In the genomic region with DNA sequence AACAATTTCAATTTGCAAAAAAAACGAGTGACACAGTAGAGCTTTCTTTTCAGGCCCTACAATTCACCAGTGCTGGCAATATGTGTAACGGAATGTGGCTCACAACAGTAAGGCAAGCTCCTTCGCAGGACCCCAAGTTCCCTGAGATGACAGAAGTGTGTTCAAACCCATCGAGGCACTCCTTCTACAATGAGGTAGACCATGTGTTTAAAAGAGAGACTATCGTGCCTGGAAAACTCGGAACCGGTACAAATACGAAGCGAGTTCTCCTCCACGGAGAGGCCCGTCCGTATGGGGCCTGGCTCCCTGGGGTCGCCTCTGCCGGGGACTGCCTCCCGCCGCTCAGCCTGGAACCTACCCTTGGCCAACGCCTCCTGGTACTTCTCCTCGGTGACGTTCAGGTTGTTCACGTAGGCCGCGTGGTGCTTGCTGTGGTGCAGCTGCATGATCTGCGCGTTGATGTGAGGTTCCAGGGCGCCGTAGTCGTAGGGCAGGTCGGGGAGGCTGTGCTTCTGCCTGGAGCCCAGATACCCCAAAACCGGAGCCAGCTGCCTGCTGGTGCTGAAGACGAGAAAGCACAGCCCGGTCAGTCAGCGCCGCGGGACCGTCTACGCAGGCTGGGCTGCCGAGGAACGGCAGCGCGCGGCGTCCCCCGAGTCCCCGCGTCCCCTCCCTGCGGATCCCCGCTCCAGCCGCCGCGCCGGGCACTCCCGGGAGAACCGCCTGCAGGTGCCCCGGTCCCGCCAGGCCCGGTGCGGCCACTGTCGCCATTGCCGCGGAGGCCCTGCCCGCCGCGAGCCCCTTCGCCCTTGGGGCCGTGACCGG, we compare ENCODE assay signal across 8 cellular contexts. TPM values are rescaled to one million over a fixed set of nuclear protein-coding genes. Genes with fewer than 3 reads are reported as not detected.
DNase-seq lines count a peak whose midpoint lies in the region; ATAC-seq and TF ChIP-seq lines count a peak whose summit lies in the region.

No MANE protein-coding gene starts in this region.

- TF ChIP-seq EP300 in Ishikawa (IDR thresholded peaks at IDR 0.05; ENCODE audit: borderline replicate concordance) = no peak

- ATAC-seq in GM21717 (IDR thresholded peaks at IDR 0.05; ENCODE audit: unreplicated experiment) = peak; percentile 41
- peak; percentile 49 for ATAC-seq in sciatic nerve

- TF ChIP-seq RAD21 in Ishikawa (IDR thresholded peaks at IDR 0.05; ENCODE audit: low read depth) = no peak

- DNase-seq in Daoy (ENCODE audit: low read depth) (peak; percentile 67), T-helper 1 cell (peak; percentile 23 to 72 (median 43)), anterior cingulate cortex (lab: John Stamatoyannopoulos, UW) (peak in 45 of 58 donors; percentile 2 to 74 (median 46)), hypothalamus (lab: John Stamatoyannopoulos, UW) (peak in 30 of 51 donors; percentile 17 to 72 (median 42)), sciatic nerve (ENCODE audit: low spot score) (peak; percentile 70), SHP77 treated with DMSO at 0.1 percent for 48 hours (lab: John Stamatoyannopoulos, UW) (no peak)

- intact Hi-C loops in sciatic nerve (cut with DNase I) = loop anchor here (2.0 kb wide), 1 partner anchor 34 kb away; the partner anchor contains the start of gene WTAP

TF ChIP-seq in Ishikawa, 13 proteins besides CTCF, POLR2A, EP300 and RAD21:
- no peak for TF ChIP-seq TEAD4 (IDR thresholded peaks at IDR 0.05)
- TF ChIP-seq, protein P1, sequence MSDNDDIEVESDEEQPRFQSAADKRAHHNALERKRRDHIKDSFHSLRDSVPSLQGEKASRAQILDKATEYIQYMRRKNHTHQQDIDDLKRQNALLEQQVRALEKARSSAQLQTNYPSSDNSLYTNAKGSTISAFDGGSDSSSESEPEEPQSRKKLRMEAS (IDR thresholded peaks at IDR 0.05) = peak; percentile 56; the same call in 1 of the 2 replicates

RNA-seq across cellular contexts. Expression of gene SOD2, which starts 0.5 kb away (rescaled TPM):
- total RNA-seq in Daoy (2014; rRNA removed; shearing (Covaris generic)) = 244 and 253 TPM in 2 replicates
- total RNA-seq in sciatic nerve = 370 TPM

RNA-seq across cellular contexts. Expression of gene WTAP, which starts 34.8 kb away (rescaled TPM):
- 153 and 169 TPM in 2 replicates for total RNA-seq in Daoy (2014; rRNA removed; shearing (Covaris generic))
- total RNA-seq in sciatic nerve = 88.0 TPM
